In genomic region chr7:141221007-141221612, GRCh38 we compare ENCODE assay signal across 22 cellular contexts.
A peak's percentile ranks its signal among the peaks of the same experiment; 100 is the strongest.
DNase-seq lines count a peak whose midpoint lies in the region; ATAC-seq, FAIRE-seq and TF ChIP-seq lines count a peak whose summit lies in the region.
"Had no signal": no experiment of that assay in that cellular context is flagged by ENCODE, and none has a peak within 500 bp of the region (broad histone marks: within the 10 kb centered on the region; RNA-seq: fewer than 3 reads in every experiment).

No MANE protein-coding gene starts in this region.

- no peak overlapping the region for H4K91ac ChIP-seq in H1 (replicated peaks; ENCODE audit: insufficient read length, low read length)

- H3K4me2 ChIP-seq in H1 (ENCODE audit: insufficient read depth in 1 of 2, low read depth in 2 of 2, low read length in 2 of 2) = no peak overlapping the region

- CTCF ChIA-PET in MCF 10A (lab: Yijun Ruan, JAX) = interaction anchor here (0.9 kb wide), 1 partner anchor 121 kb away, joined by 4 read pairs; no protein-coding TSS in a partner anchor
- CTCF ChIA-PET in H1 (lab: Charles Lee; ENCODE audit: partially characterized antibody) = interaction anchor here (0.6 to 4.0 kb wide), 25 partner anchors 11 to 429 kb away, joined by 3 to 24 read pairs (median 4); partner anchors contain the start of genes MRPS33 and TMEM178B

- H3K4ac ChIP-seq in H1 (replicated peaks; ENCODE audit: insufficient read length, low read depth, low read length) = no peak overlapping the region

- H4K5ac ChIP-seq in H1 (ENCODE audit: insufficient read length, low read depth, low read length) = no peak overlapping the region

- H2BK120ac ChIP-seq in H1 (replicated peaks; ENCODE audit: low read depth, low read length) = no peak overlapping the region

- no peak for TF ChIP-seq CTCF in MCF 10A (IDR thresholded peaks at IDR 0.05; ENCODE audit: unreplicated experiment)
- TF ChIP-seq CTCF in breast epithelium (IDR thresholded peaks at IDR 0.05) = no peak
- TF ChIP-seq CTCF in H1 (IDR thresholded peaks at IDR 0.05; ENCODE audit: control extremely low read depth in 1 of 3, insufficient read depth in 1 of 3, low read depth in 1 of 3, low read length in 3 of 3) = no peak
- no peak for TF ChIP-seq CTCF in WERI-Rb-1 (IDR thresholded peaks at IDR 0.05; ENCODE audit: low read depth, low read length)

- BruUV-seq in MCF 10A (replicated peaks; lab: Mats Ljungman, UMichigan) = no TSS peak

- POLR2A ChIA-PET in MCF 10A (lab: Yijun Ruan, JAX) = no interaction called here
- POLR2A ChIA-PET in H1 (lab: Charles Lee; ENCODE audit: partially characterized antibody) = interaction anchor here (0.8 kb wide), 1 partner anchor 148 kb away, joined by 3 read pairs; no protein-coding TSS in a partner anchor

- H3K27me3 ChIP-seq in breast epithelium (no peaks in the 10 kb centered on the region), H1 (replicated peaks in 1 of 4; ENCODE audit: control insufficient read depth in 3 of 4, extremely low read depth in 1 of 4, insufficient read depth in 3 of 4, low read length in 3 of 4) (no peaks in the 10 kb centered on the region), WERI-Rb-1 (ENCODE audit: insufficient read depth, low read depth, severe bottlenecking) (no peaks in the 10 kb centered on the region)
- H3K27me3 ChIP-seq: upper lobe of right lung had no signal

- no peak overlapping the region for H3K27ac Mint-ChIP-seq in MCF 10A (ENCODE audit: low read depth, unreplicated experiment)
- H3K27ac Mint-ChIP-seq: CD4-positive, CD25-positive, alpha-beta regulatory T cell; effector memory CD8-positive, alpha-beta T cell; stimulated activated naive CD8-positive, alpha-beta T cell treated with anti-CD3 and anti-CD28 coated beads, Interleukin-15, Interleukin-2, amounts not matched to agents 100 ng/mL and 50 ng/mL, for 24 hours had no signal

- no peak for TF ChIP-seq EP300 in H1 (IDR thresholded peaks at IDR 0.05; ENCODE audit: borderline replicate concordance in 1 of 2, low read depth in 2 of 2, low read length in 2 of 2)

- H3K27me3 Mint-ChIP-seq in MCF 10A (ENCODE audit: insufficient read depth, unreplicated experiment) = no peaks in the 10 kb centered on the region

- no peak overlapping the region for H2BK15ac ChIP-seq in H1 (ENCODE audit: low read length)

- H3K23me2 ChIP-seq in H1 (ENCODE audit: low read depth, low read length) = no peaks in the 10 kb centered on the region

- no peak overlapping the region for H4K8ac ChIP-seq in H1 (ENCODE audit: extremely low read depth, insufficient read depth, low read length)

- no peak for ATAC-seq in GM21717 (IDR thresholded peaks at IDR 0.05; ENCODE audit: unreplicated experiment)
- ATAC-seq: activated CD4-positive, CD25-positive, alpha-beta regulatory T cell treated with anti-CD3 and anti-CD28 coated beads, Interleukin-2, amount 50 U/mL, for 24 hours; effector memory CD8-positive, alpha-beta T cell; left colon; Right ventricle myocardium inferior; sciatic nerve; upper lobe of right lung had no signal

- H3K14ac ChIP-seq in H1 (ENCODE audit: insufficient read length) = no peak overlapping the region

- H3K18ac ChIP-seq in H1 (ENCODE audit: extremely low read depth, low read length) = no peak overlapping the region

- H3K36me3 ChIP-seq in breast epithelium (no peaks in the 10 kb centered on the region), H1 (ENCODE audit: control insufficient read depth in 2 of 4, insufficient read depth in 4 of 4, low read length in 3 of 4) (no peaks in the 10 kb centered on the region), WERI-Rb-1 (no peaks in the 10 kb centered on the region)
- H3K36me3 ChIP-seq: upper lobe of right lung had no signal

- peaks cover 0 to 9% of the 10 kb centered on the region in 2 experiments for H4K20me1 ChIP-seq in H1 (replicated peaks in 1 of 2; ENCODE audit: control insufficient read depth in 1 of 2, insufficient read depth in 2 of 2, low read length in 2 of 2)

- intact Hi-C loops in MCF 10A (cut with micrococcal nuclease) (no loop called here), breast epithelium (cut with DNase I; ENCODE audit: low total_unique reads) (no loop called here)

- H3K56ac ChIP-seq in H1 (replicated peaks; ENCODE audit: insufficient read length, low read depth, low read length) = no peak overlapping the region

- H3K79me2 ChIP-seq in H1 (ENCODE audit: control insufficient read depth in 1 of 2, insufficient read depth in 2 of 2, low read length in 2 of 2) = no peaks in the 10 kb centered on the region

- no peak overlapping the region for H3K23ac ChIP-seq in H1 (ENCODE audit: insufficient read length)

- peaks cover 57% of the 10 kb centered on the region for H3K9me3 Mint-ChIP-seq in MCF 10A (ENCODE audit: unreplicated experiment)
- H3K9me3 Mint-ChIP-seq: stimulated activated naive CD8-positive, alpha-beta T cell treated with anti-CD3 and anti-CD28 coated beads, Interleukin-15, Interleukin-2, amounts not matched to agents 100 ng/mL and 50 ng/mL, for 24 hours had no signal

- H3K9me3 ChIP-seq in breast epithelium (no peaks in the 10 kb centered on the region), H1 (ENCODE audit: insufficient read depth in 2 of 2, low read depth in 1 of 2, low read length in 1 of 2) (no peaks in the 10 kb centered on the region), WERI-Rb-1 (ENCODE audit: severe bottlenecking) (no peaks in the 10 kb centered on the region)
- H3K9me3 ChIP-seq: upper lobe of right lung had no signal

- no peaks in the 10 kb centered on the region for H3K4me1 Mint-ChIP-seq in MCF 10A (ENCODE audit: insufficient read depth, unreplicated experiment)
- H3K4me1 Mint-ChIP-seq: CD4-positive, CD25-positive, alpha-beta regulatory T cell had no signal

- peak; percentile 65 for FAIRE-seq in H1 (lab: Jason Lieb, UNC)

- H3K79me1 ChIP-seq in H1 (ENCODE audit: low read depth, low read length) = peaks cover 9% of the 10 kb centered on the region

- H2AFZ ChIP-seq in H1 (ENCODE audit: low read length) = no peak overlapping the region

- H2AK5ac ChIP-seq in H1 (ENCODE audit: low read depth, low read length) = no peak overlapping the region

- H3K4me1 ChIP-seq in breast epithelium = no peaks in the 10 kb centered on the region
- peaks cover 0 to 3% (median 1%) of the 10 kb centered on the region in 4 experiments; a peak in 3 of 7 replicates for H3K4me1 ChIP-seq in H1 (replicated peaks in 1 of 4; ENCODE audit: control insufficient read depth in 3 of 4, insufficient read depth in 4 of 4, low read length in 3 of 4)
- H3K4me1 ChIP-seq: upper lobe of right lung had no signal

- peak; percentile 38 for DNase-seq in MCF 10A (ENCODE audit: unreplicated experiment)
- DNase-seq in breast epithelium (ENCODE audit: low spot score in 2 of 2) = no peak
- DNase-seq in RKO (ENCODE audit: low spot score) = peak; percentile 48
- no peak for DNase-seq in H1 (ENCODE audit: low read depth in 1 of 2, low spot score in 2 of 2)
- DNase-seq in renal cortical epithelial cell (ENCODE audit: low read depth) = peak; percentile 17
- DNase-seq in GM19238 (ENCODE audit: insufficient read length, low spot score) = no peak
- no peak for DNase-seq in WERI-Rb-1
- DNase-seq: activated gamma-delta T cell; amygdala; cerebellar nuclear complex; DMS79; effector memory CD8-positive, alpha-beta T cell; KG1; left colon; NCI-H226; upper lobe of right lung had no signal

- H3K9ac ChIP-seq in H1 (replicated peaks in 1 of 4; ENCODE audit: extremely low read depth in 1 of 4, low read depth in 3 of 4, low read length in 3 of 4) = no peak overlapping the region

- H2BK20ac ChIP-seq in H1 (ENCODE audit: low read length) = no peak overlapping the region

- H3K4me3 Mint-ChIP-seq in MCF 10A (ENCODE audit: unreplicated experiment) = no peak overlapping the region
- H3K4me3 Mint-ChIP-seq: CD4-positive, CD25-positive, alpha-beta regulatory T cell; effector memory CD8-positive, alpha-beta T cell; stimulated activated naive CD8-positive, alpha-beta T cell treated with anti-CD3 and anti-CD28 coated beads, Interleukin-15, Interleukin-2, amounts not matched to agents 100 ng/mL and 50 ng/mL, for 24 hours had no signal

- H3K4me3 ChIP-seq in breast epithelium (no peak overlapping the region), H1 (ENCODE audit: extremely low read depth in 1 of 4, insufficient read depth in 2 of 4, low read depth in 3 of 4, low read length in 4 of 4) (no peak overlapping the region), WERI-Rb-1 (ENCODE audit: low read depth, low read length) (no peak overlapping the region)
- H3K4me3 ChIP-seq: upper lobe of right lung had no signal

- H3K27ac ChIP-seq in breast epithelium (no peak overlapping the region), H1 (ENCODE audit: low read depth, low read length) (no peak overlapping the region), WERI-Rb-1 (no peak overlapping the region)
- H3K27ac ChIP-seq: upper lobe of right lung had no signal

- TF ChIP-seq POLR2A in breast epithelium (IDR thresholded peaks at IDR 0.05) = no peak
- TF ChIP-seq POLR2A in H1 (IDR thresholded peaks at IDR 0.05; ENCODE audit: control extremely low read depth in 1 of 2, low read depth in 2 of 2, low read length in 2 of 2) = no peak

- TF ChIP-seq RAD21 in H1 (IDR thresholded peaks at IDR 0.05 in 1 of 2, conservative IDR thresholded peaks at IDR 0.05 in 1 of 2; ENCODE audit: low read depth in 2 of 2, low read length in 2 of 2) = 0 out of 4 replicates have a peak, but pooled peaks of 1 of the 2 experiments have one; percentile 11

- WGBS in H1 (ENCODE audit: extremely low coverage in 1 of 2, insufficient coverage in 1 of 2, insufficient read length in 1 of 2, insufficient replicate concordance in 2 of 2, low coverage in 1 of 2, low lambda C conversion rate in 2 of 2, missing lambda C conversion rate in 1 of 2), 2 experiments = 81% methylated on average over 2 of the region's 2 CpGs; no CpG with 5 or more reads in 1 of the 2 experiments

- no peak overlapping the region for H2BK12ac ChIP-seq in H1 (ENCODE audit: low read depth, low read length)

- H2BK5ac ChIP-seq in H1 (ENCODE audit: low read depth, low read length) = no peak overlapping the region

- no peaks in the 10 kb centered on the region for H3K36me3 Mint-ChIP-seq in MCF 10A (ENCODE audit: insufficient read depth, unreplicated experiment)
- H3K36me3 Mint-ChIP-seq: CD4-positive, CD25-positive, alpha-beta regulatory T cell had no signal

TF ChIP-seq in H1, 55 proteins besides CTCF, POLR2A, EP300 and RAD21:
- TF ChIP-seq SIN3A (conservative IDR thresholded peaks at IDR 0.05 in 1 of 2, IDR thresholded peaks at IDR 0.05 in 1 of 2; ENCODE audit: low read depth in 1 of 2, low read length in 2 of 2) = 0 out of 4 replicates have a peak, but pooled peaks of 1 of the 2 experiments have one; percentile 37
- TF ChIP-seq TBP (IDR thresholded peaks at IDR 0.05; ENCODE audit: low read depth, low read length) = no peak

Comparison
In these comparisons a context has a peak if more than half of its experiments do, and no peak if none do; other contexts are left out.
1. DNase-seq: peak in MCF 10A (single experiment), RKO (single experiment) and renal cortical epithelial cell (single experiment); none in breast epithelium (0 of 2), H1 (0 of 2), GM19238 (single experiment) and WERI-Rb-1 (single experiment).